16 cellular contexts compared by ENCODE assay signal in the genomic region with DNA sequence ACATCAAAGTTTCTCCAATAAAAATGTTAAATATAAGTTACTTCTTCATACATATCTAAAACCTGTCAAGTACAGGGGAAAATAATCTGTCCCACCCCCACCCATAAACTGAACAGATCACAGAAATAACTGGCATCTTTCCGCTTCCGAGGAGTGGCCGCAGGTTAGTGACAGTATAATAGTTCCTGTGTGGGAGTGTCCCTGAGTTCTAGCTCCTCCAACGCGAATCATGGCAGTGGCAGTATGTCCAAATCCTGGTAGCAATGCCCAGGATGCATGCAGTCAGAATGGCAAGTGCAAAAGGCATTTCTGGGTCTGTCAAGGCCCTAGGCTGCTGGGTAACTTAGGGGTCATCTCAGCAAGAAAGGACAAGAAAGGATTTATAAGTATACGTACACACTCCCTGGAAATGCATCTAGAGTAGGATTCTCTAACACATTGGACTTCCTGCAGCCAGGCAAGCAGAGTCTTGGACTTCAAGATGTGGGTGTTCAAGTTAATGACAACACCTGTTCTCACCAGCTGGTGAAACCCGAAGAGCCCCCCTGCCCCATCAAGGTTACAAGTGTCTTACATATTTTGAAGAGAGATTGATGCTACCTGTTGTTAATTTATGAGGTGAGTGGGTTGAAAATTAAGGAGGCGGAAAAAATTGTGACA.
DNase-seq lines count a peak whose midpoint lies in the region; ATAC-seq and TF ChIP-seq lines count a peak whose summit lies in the region.
"Had no signal": no experiment of that assay in that cellular context is flagged by ENCODE, and none has a peak within 500 bp of the region (broad histone marks: within the 10 kb centered on the region; RNA-seq: fewer than 3 reads in every experiment).

No MANE protein-coding gene starts in this region.

- H2AK5ac ChIP-seq in H9 (ENCODE audit: insufficient read length, low read length) = no peak overlapping the region

- DNase-seq in left ventricle myocardium inferior (no peak), left cardiac atrium (no peak), vagina (ENCODE audit: extremely low spot score in 2 of 2) (no peak), spleen (no peak), H9 (no peak)
- DNase-seq in naive thymus-derived CD4-positive, alpha-beta T cell = no peak
- DNase-seq: activated CD4-positive, CD25-positive, alpha-beta regulatory T cell treated with anti-CD3 and anti-CD28 coated beads, Interleukin-2, amount 50 U/mL, for 72 hours; central memory CD4-positive, alpha-beta T cell; DMS79 treated with DMSO at 0.1 percent for 48 hours; immature natural killer cell; MM.1S; NCI-H446 treated with DMSO at 0.1 percent for 48 hours; occipital lobe; substantia nigra had no signal

- H3K9me3 Mint-ChIP-seq in brain (peaks cover 0 to 8% (median 5%) of the 10 kb centered on the region in 5 experiments), nephron (peaks cover 2% of the 10 kb centered on the region), H9 (no peaks in the 10 kb centered on the region)
- peaks cover 0 to 12% (median 3%) of the 10 kb centered on the region in 11 donors for H3K9me3 Mint-ChIP-seq in naive thymus-derived CD4-positive, alpha-beta T cell

- intact Hi-C loops in left ventricle myocardium inferior (cut with micrococcal nuclease) = no loop called here
- intact Hi-C loops in left cardiac atrium (cut with DNase I) = no loop called here
- intact Hi-C loops in vagina (cut with DNase I) = no loop called here
- intact Hi-C loops in naive thymus-derived CD4-positive, alpha-beta T cell (cut with micrococcal nuclease) = no loop called here
- intact Hi-C loops in spleen (cut with DNase I; ENCODE audit: low total_unique reads) = no loop called here

- H3K36me3 ChIP-seq in left ventricle myocardium inferior (no peaks in the 10 kb centered on the region), vagina (no peaks in the 10 kb centered on the region), spleen (no peaks in the 10 kb centered on the region)
- H3K36me3 ChIP-seq in naive thymus-derived CD4-positive, alpha-beta T cell (ENCODE audit: control insufficient read depth in 2 of 3, insufficient read depth in 3 of 3, low read length in 3 of 3) = no peaks in the 10 kb centered on the region

- no peak overlapping the region for H3K23ac ChIP-seq in H9 (ENCODE audit: insufficient read length, low read depth, low read length)

- H3K27ac Mint-ChIP-seq in brain = peak overlapping the region in 3 of 5 experiments; percentile 94 to 98 (median 96)
- H3K27ac Mint-ChIP-seq in nephron = peak overlapping the region; percentile 97 to 99 (median 98)
- no peak overlapping the region for H3K27ac Mint-ChIP-seq in naive thymus-derived CD4-positive, alpha-beta T cell
- H3K27ac Mint-ChIP-seq in H9 = peak overlapping the region in 1 of 3 experiments; percentile 53; a peak in 1 of 7 replicates
- H3K27ac Mint-ChIP-seq: immature natural killer cell had no signal

- no peak overlapping the region for H2AFZ ChIP-seq in H9 (ENCODE audit: low read length)

- H4K5ac ChIP-seq in H9 (ENCODE audit: insufficient read length, low read depth, low read length) = no peak overlapping the region

- POLR2A ChIA-PET in naive thymus-derived CD4-positive, alpha-beta T cell (lab: Charles Lee) = no interaction called here

- H4K20me1 ChIP-seq in H9 (ENCODE audit: control insufficient read depth, insufficient read depth, insufficient read length) = no peaks in the 10 kb centered on the region

- H3K27me3 Mint-ChIP-seq in brain = peaks cover 3% of the 10 kb centered on the region
- no peaks in the 10 kb centered on the region for H3K27me3 Mint-ChIP-seq in nephron (ENCODE audit: low read depth)
- H3K27me3 Mint-ChIP-seq in naive thymus-derived CD4-positive, alpha-beta T cell = peaks cover 0 to 16% (median 5%) of the 10 kb centered on the region in 5 donors
- no peaks in the 10 kb centered on the region for H3K27me3 Mint-ChIP-seq in H9 (ENCODE audit: low read depth)

- H3K4ac ChIP-seq in H9 (ENCODE audit: low read depth, low read length) = no peak overlapping the region

- H4K8ac ChIP-seq in H9 (replicated peaks; ENCODE audit: insufficient read length, low read depth, low read length) = no peak overlapping the region

- WGBS in spleen, 5 donors = 82 to 90% (median 85%) methylated on average over 8 of the region's 8 CpGs
- no CpG with 5 or more reads among the region's 8 CpGs for WGBS in H9 (ENCODE audit: extremely low coverage, insufficient read length, low lambda C conversion rate)

- no peak overlapping the region for H2BK5ac ChIP-seq in H9 (ENCODE audit: insufficient read length, low read length)

- H2BK15ac ChIP-seq in H9 (ENCODE audit: low read depth, low read length) = no peak overlapping the region

- H3K4me1 Mint-ChIP-seq in brain = peaks cover 78% of the 10 kb centered on the region
- peaks cover 83% of the 10 kb centered on the region for H3K4me1 Mint-ChIP-seq in nephron
- no peaks in the 10 kb centered on the region for H3K4me1 Mint-ChIP-seq in naive thymus-derived CD4-positive, alpha-beta T cell
- peaks cover 33 to 35% of the 10 kb centered on the region in 2 experiments for H3K4me1 Mint-ChIP-seq in H9
- H3K4me1 Mint-ChIP-seq: immature natural killer cell had no signal

- H3K4me3 ChIP-seq in left ventricle myocardium inferior (no peak overlapping the region), vagina (peak overlapping the region in 1 of 2 donors; percentile 4), spleen (no peak overlapping the region)
- H3K4me3 ChIP-seq in naive thymus-derived CD4-positive, alpha-beta T cell (ENCODE audit: low read length) = no peak overlapping the region

- CTCF ChIA-PET in naive thymus-derived CD4-positive, alpha-beta T cell (lab: Charles Lee) = no interaction called here

- H3K56ac ChIP-seq in H9 (ENCODE audit: insufficient read length, low read depth, low read length) = no peak overlapping the region

- no peaks in the 10 kb centered on the region for H3K27me3 ChIP-seq in left ventricle myocardium inferior (ENCODE audit: low read depth)
- no peaks in the 10 kb centered on the region for H3K27me3 ChIP-seq in vagina
- H3K27me3 ChIP-seq in naive thymus-derived CD4-positive, alpha-beta T cell (ENCODE audit: control insufficient read depth in 2 of 2, insufficient read depth in 2 of 2, low read length in 2 of 2) = no peaks in the 10 kb centered on the region
- no peaks in the 10 kb centered on the region for H3K27me3 ChIP-seq in spleen (replicated peaks in 1 of 7)
- H3K27me3 ChIP-seq in H9 (ENCODE audit: insufficient read depth, low read length) = no peaks in the 10 kb centered on the region

- no peak overlapping the region for H2BK20ac ChIP-seq in H9 (ENCODE audit: low read depth, low read length, poor library complexity, severe bottlenecking)

- no peak overlapping the region for H3K18ac ChIP-seq in H9 (ENCODE audit: insufficient read length, low read depth, low read length)

- H3K9me3 ChIP-seq in left ventricle myocardium inferior (replicated peaks) (no peaks in the 10 kb centered on the region), vagina (no peaks in the 10 kb centered on the region), spleen (no peaks in the 10 kb centered on the region), H9 (ENCODE audit: control insufficient read depth, low read depth, low read length) (no peaks in the 10 kb centered on the region)
- no peaks in the 10 kb centered on the region for H3K9me3 ChIP-seq in naive thymus-derived CD4-positive, alpha-beta T cell (ENCODE audit: control insufficient read depth in 2 of 3, low read length in 3 of 3)

- H3K4me1 ChIP-seq in left ventricle myocardium inferior = peaks cover 31% of the 10 kb centered on the region
- peaks cover 52% of the 10 kb centered on the region for H3K4me1 ChIP-seq in vagina
- no peaks in the 10 kb centered on the region for H3K4me1 ChIP-seq in naive thymus-derived CD4-positive, alpha-beta T cell (ENCODE audit: control insufficient read depth in 2 of 2, insufficient read depth in 2 of 2, low read length in 2 of 2)
- H3K4me1 ChIP-seq in spleen = peaks cover 0 to 2% (median 0%) of the 10 kb centered on the region in 6 donors
- H3K4me1 ChIP-seq in H9 (ENCODE audit: insufficient read depth, low read length) = peaks cover 9% of the 10 kb centered on the region; the same call in 1 of the 2 replicates

- peaks cover 4% of the 10 kb centered on the region for H3K36me3 Mint-ChIP-seq in brain
- no peaks in the 10 kb centered on the region for H3K36me3 Mint-ChIP-seq in nephron (ENCODE audit: low read depth)
- H3K36me3 Mint-ChIP-seq in naive thymus-derived CD4-positive, alpha-beta T cell = no peaks in the 10 kb centered on the region
- H3K36me3 Mint-ChIP-seq in H9 (ENCODE audit: insufficient read depth in 1 of 3, low read depth in 3 of 3) = peaks cover 0 to 2% (median 0%) of the 10 kb centered on the region in 3 experiments; a peak in 1 of 7 replicates
- H3K36me3 Mint-ChIP-seq: immature natural killer cell had no signal

- H3K9ac ChIP-seq in H9 (ENCODE audit: extremely low read depth, insufficient read length, low read length) = no peak overlapping the region

- H3K4me3 Mint-ChIP-seq in brain (peak overlapping the region in 1 of 5 experiments; percentile 12), nephron (peak overlapping the region; percentile 13 to 67 (median 45)), H9 (no peak overlapping the region)
- no peak overlapping the region for H3K4me3 Mint-ChIP-seq in naive thymus-derived CD4-positive, alpha-beta T cell
- H3K4me3 Mint-ChIP-seq: immature natural killer cell had no signal

- TF ChIP-seq CTCF in left ventricle myocardium inferior (IDR thresholded peaks at IDR 0.05; ENCODE audit: borderline replicate concordance) (no peak), brain (conservative IDR thresholded peaks at IDR 0.05) (no peak), nephron (IDR thresholded peaks at IDR 0.05; ENCODE audit: unreplicated experiment in 3 of 3) (no peak), vagina (IDR thresholded peaks at IDR 0.05) (no peak), spleen (IDR thresholded peaks at IDR 0.05 in 8 of 11, conservative IDR thresholded peaks at IDR 0.05 in 3 of 11) (no peak), H9 (conservative IDR thresholded peaks at IDR 0.05) (no peak)

- H3T11ph ChIP-seq in H9 (ENCODE audit: low read length) = no peak overlapping the region

- no peak overlapping the region for H3K4me2 ChIP-seq in H9 (ENCODE audit: insufficient read depth, insufficient read length, low read length)

- no peak overlapping the region for H2BK120ac ChIP-seq in H9 (ENCODE audit: low read depth, low read length, poor library complexity, severe bottlenecking)

- H3K79me1 ChIP-seq in H9 (ENCODE audit: insufficient read depth, low read depth, low read length, poor library complexity, severe bottlenecking) = no peaks in the 10 kb centered on the region

- H3K23me2 ChIP-seq in H9 (ENCODE audit: insufficient read length, low read depth, low read length, poor library complexity, severe bottlenecking) = no peaks in the 10 kb centered on the region

- no peak overlapping the region for H2BK12ac ChIP-seq in H9 (ENCODE audit: insufficient read length, low read depth, low read length)

- H3K79me2 ChIP-seq in H9 (ENCODE audit: insufficient read depth, low read length) = no peaks in the 10 kb centered on the region

- H3K14ac ChIP-seq in H9 (ENCODE audit: insufficient read depth, low read length) = no peak overlapping the region

- no peak overlapping the region for H4K91ac ChIP-seq in H9 (ENCODE audit: insufficient read length, low read depth, low read length)

- no peak for ATAC-seq in left cardiac atrium
- ATAC-seq in naive thymus-derived CD4-positive, alpha-beta T cell = no peak

- H3K27ac ChIP-seq in left ventricle myocardium inferior (replicated peaks) (peak overlapping the region; percentile 79), vagina (peak overlapping the region; percentile 94), spleen (peak overlapping the region in 4 of 8 donors; percentile 26 to 66 (median 58)), H9 (ENCODE audit: insufficient read length, low read depth, low read length) (no peak overlapping the region)
- H3K27ac ChIP-seq in naive thymus-derived CD4-positive, alpha-beta T cell (ENCODE audit: low read depth, low read length) = no peak overlapping the region

- TF ChIP-seq POLR2A in vagina (IDR thresholded peaks at IDR 0.05) = no peak
- no peak for TF ChIP-seq POLR2A in spleen (IDR thresholded peaks at IDR 0.05)

Comparison
In these comparisons a context has a peak if more than half of its experiments do, and no peak if none do; other contexts are left out.
1. H3K27ac ChIP-seq: peak in left ventricle myocardium inferior (single experiment) and vagina (single experiment); none in naive thymus-derived CD4-positive, alpha-beta T cell (single experiment) and H9 (single experiment).
2. H3K27ac Mint-ChIP-seq: peak in brain (3 of 5) and nephron (3 of 3); none in naive thymus-derived CD4-positive, alpha-beta T cell (0 of 9).
3. H3K4me3 Mint-ChIP-seq: peak in nephron (3 of 3); none in naive thymus-derived CD4-positive, alpha-beta T cell (0 of 10) and H9 (0 of 2).